In genomic region chr13:45353895-45354294, GRCh38 we compare ENCODE assay signal across 27 cellular contexts. TPM values are rescaled to one million over a fixed set of nuclear protein-coding genes. Genes with fewer than 3 reads are reported as not detected.
DNase-seq lines count a peak whose midpoint lies in the region; ATAC-seq, FAIRE-seq and TF ChIP-seq lines count a peak whose summit lies in the region.
"Had no signal": no experiment of that assay in that cellular context is flagged by ENCODE, and none has a peak within 500 bp of the region (broad histone marks: within the 10 kb centered on the region; RNA-seq: fewer than 3 reads in every experiment).

No MANE protein-coding gene starts in this region.

- TF ChIP-seq CTCF in CD14-positive monocyte (IDR thresholded peaks at IDR 0.05) (no peak), activated B cell treated with CpG ODN at 0.5 μM for 24 hours (IDR thresholded peaks at IDR 0.05) (no peak)

- CTCF ChIA-PET in activated B cell treated with CpG ODN at 0.5 μM for 24 hours (lab: Charles Lee), result no interaction called here

- H3K27ac Mint-ChIP-seq in CD14-positive monocyte (peak overlapping the region; percentile 68 to 90 (median 83)), activated B cell treated with CpG ODN at 0.5 μM for 24 hours (peak overlapping the region; percentile 82)
- H3K27ac Mint-ChIP-seq: activated CD4-positive, alpha-beta T cell treated with anti-CD3 and anti-CD28 coated beads for 36 hours; T-helper 17 cell had no signal

- DNase-seq in CD14-positive monocyte (ENCODE audit: low spot score), result no peak
- no peak for DNase-seq in GM12891 (ENCODE audit: insufficient read length, low spot score)
- no peak for DNase-seq in activated B cell treated with CpG ODN at 0.5 μM for 24 hours
- no peak for DNase-seq in NCI-H2029 treated with DMSO at 0.1 percent for 48 hours (lab: John Stamatoyannopoulos, UW)
- DNase-seq: activated CD4-positive, alpha-beta T cell treated with anti-CD3 and anti-CD28 coated beads for 36 hours; activated naive CD4-positive, alpha-beta T cell treated with anti-CD3 and anti-CD28 coated beads, Interleukin-2, amount 50 U/mL, for 16 hours; aorta; CD4-positive, alpha-beta memory T cell; colonic mucosa; effector memory CD8-positive, alpha-beta T cell; EL; foreskin fibroblast; head of caudate nucleus; midbrain; naive thymus-derived CD8-positive, alpha-beta T cell; NCI-H1105 treated with DMSO at 0.1 percent for 48 hours; NCI-H2029; NCI-H446; NCI-H774; nucleus accumbens; stimulated activated CD4-positive, alpha-beta T cell treated with anti-CD3 and anti-CD28 coated beads, Interleukin-15, amount 100 ng/mL, for 24 hours; stimulated activated naive CD4-positive, alpha-beta T cell treated with Interleukin-2 at 50 U/mL for 16 hours; T-helper 17 cell had no signal

- FAIRE-seq in GM12891 (lab: Jason Lieb, UNC), result no peak
- FAIRE-seq: keratinocyte had no signal

- intact Hi-C loops in CD14-positive monocyte (cut with micrococcal nuclease), result no loop called here
- intact Hi-C loops in activated B cell treated with CpG ODN at 0.5 μM for 24 hours (cut with micrococcal nuclease), result no loop called here

- H3K9me3 Mint-ChIP-seq in CD14-positive monocyte (peaks cover 0 to 2% (median 0%) of the 10 kb centered on the region in 7 donors), activated B cell treated with CpG ODN at 0.5 μM for 24 hours (no peaks in the 10 kb centered on the region)
- H3K9me3 Mint-ChIP-seq: CD4-positive, alpha-beta memory T cell; effector memory CD8-positive, alpha-beta T cell; naive thymus-derived CD8-positive, alpha-beta T cell had no signal

- H3K4me3 Mint-ChIP-seq in CD14-positive monocyte (peak overlapping the region; percentile 50 to 56), activated B cell treated with CpG ODN at 0.5 μM for 24 hours (peak overlapping the region; percentile 15)
- H3K4me3 Mint-ChIP-seq: activated CD4-positive, alpha-beta T cell treated with anti-CD3 and anti-CD28 coated beads for 36 hours; CD4-positive, alpha-beta memory T cell; effector memory CD8-positive, alpha-beta T cell; naive thymus-derived CD8-positive, alpha-beta T cell; T-helper 17 cell had no signal

- POLR2A ChIA-PET in activated B cell treated with CpG ODN at 0.5 μM for 24 hours (lab: Charles Lee), result interaction anchor here (1.0 to 1.6 kb wide), 2 partner anchors 13 to 14 kb away, joined by 4 to 5 read pairs; partner anchors contain the start of gene TPT1

- H3K4me1 Mint-ChIP-seq in CD14-positive monocyte (peaks cover 28% of the 10 kb centered on the region), activated B cell treated with CpG ODN at 0.5 μM for 24 hours (peaks cover 7% of the 10 kb centered on the region)

- H3K27me3 Mint-ChIP-seq in CD14-positive monocyte (ENCODE audit: low read depth in 3 of 3) (no peaks in the 10 kb centered on the region), activated B cell treated with CpG ODN at 0.5 μM for 24 hours (no peaks in the 10 kb centered on the region)
- H3K27me3 Mint-ChIP-seq: activated CD4-positive, alpha-beta T cell treated with anti-CD3 and anti-CD28 coated beads for 36 hours; CD4-positive, alpha-beta memory T cell; effector memory CD8-positive, alpha-beta T cell; naive thymus-derived CD8-positive, alpha-beta T cell; T-helper 17 cell had no signal

- peak; percentile 61 for ATAC-seq in HG03135 (IDR thresholded peaks at IDR 0.05; ENCODE audit: unreplicated experiment)
- peak; percentile 45 for ATAC-seq in activated B cell treated with CpG ODN at 0.5 μM for 24 hours (ENCODE audit: low read depth)
- ATAC-seq in GM18519 (IDR thresholded peaks at IDR 0.05; ENCODE audit: low FRiP score, unreplicated experiment), result no peak
- ATAC-seq in GM19324 (IDR thresholded peaks at IDR 0.05; ENCODE audit: low FRiP score, unreplicated experiment), result no peak
- ATAC-seq: activated CD4-positive, alpha-beta T cell treated with anti-CD3 and anti-CD28 coated beads for 36 hours; effector memory CD8-positive, alpha-beta T cell; naive thymus-derived CD8-positive, alpha-beta T cell; T-helper 17 cell had no signal

- TF ChIP-seq POLR2A in GM12891 (IDR thresholded peaks at IDR 0.05; ENCODE audit: low read depth, low read length), result no peak

- H3K36me3 Mint-ChIP-seq in CD14-positive monocyte (peaks cover 29 to 57% of the 10 kb centered on the region in 2 donors), activated B cell treated with CpG ODN at 0.5 μM for 24 hours (ENCODE audit: low read depth) (peaks cover 55% of the 10 kb centered on the region)

TF ChIP-seq in GM12891, 5 proteins besides CTCF, POLR2A, EP300 and RAD21:
- TF ChIP-seq TAF1 (IDR thresholded peaks at IDR 0.05; ENCODE audit: low read depth, low read length), result no peak
- no peak for TF ChIP-seq PAX5 (IDR thresholded peaks at IDR 0.05; ENCODE audit: insufficient read depth, low read length, severe bottlenecking)
- TF ChIP-seq SPI1 (IDR thresholded peaks at IDR 0.05; ENCODE audit: low read depth, low read length), result peak; percentile 78
- TF ChIP-seq POU2F2 (IDR thresholded peaks at IDR 0.05; ENCODE audit: low read depth, low read length), result no peak
- no peak for TF ChIP-seq POLR2AphosphoS5 (IDR thresholded peaks at IDR 0.05; ENCODE audit: low read depth, low read length)

RNA-seq across cellular contexts. Expression of gene TPT1, which starts 12.9 kb away (rescaled TPM):
- 1,000 to 10,000 TPM; 2,102 to 2,493 TPM for polyA plus RNA-seq in CD14-positive monocyte
- polyA plus RNA-seq in GM12891 (2012; ENCODE audit: low read depth, missing spikeins), result 5,358 TPM
- 3,880 and 4,323 TPM in 2 replicates for total RNA-seq in activated B cell treated with CpG ODN at 0.5 μM for 24 hours

Comparison
In these comparisons a context has a peak if more than half of its experiments do, and no peak if none do; other contexts are left out.
1. ATAC-seq: peak in HG03135 (single experiment) and activated B cell treated with CpG ODN at 0.5 μM for 24 hours (single experiment); none in GM18519 (single experiment) and GM19324 (single experiment).